Comparison of ENCODE assay signal across 17 cellular contexts in genomic region chr9:124478014-124478753, GRCh38. TPM values are rescaled to one million over a fixed set of nuclear protein-coding genes. Genes with fewer than 3 reads are reported as not detected.
DNase-seq lines count a peak whose midpoint lies in the region; ATAC-seq and TF ChIP-seq lines count a peak whose summit lies in the region.
"Had no signal": no experiment of that assay in that cellular context is flagged by ENCODE, and none has a peak within 500 bp of the region (broad histone marks: within the 10 kb centered on the region; RNA-seq: fewer than 3 reads in every experiment).

No MANE protein-coding gene starts in this region.

- peak overlapping the region; percentile 25 for H3K4me3 Mint-ChIP-seq in chondrocyte (ENCODE audit: unreplicated experiment)
- peak overlapping the region; percentile 52 for H3K4me3 Mint-ChIP-seq in mesothelial cell of epicardium
- H3K4me3 Mint-ChIP-seq: activated naive CD4-positive, alpha-beta T cell treated with anti-CD3 and anti-CD28 coated beads, Interleukin-2, amount 50 U/mL, for 24 hours; dendritic cell treated with granulocyte-macrophage colony-stimulating factor and Interleukin-4, amounts not matched to agents 40 ng/mL and 50 ng/mL, for 4 days; stimulated activated naive CD8-positive, alpha-beta T cell treated with anti-CD3 and anti-CD28 coated beads, Interleukin-15, amount 100 ng/mL, for 72 hours had no signal

- peaks cover 20% of the 10 kb centered on the region; the same call in 1 of the 2 replicates for H3K4me1 ChIP-seq in HUES48 (ENCODE audit: control insufficient read depth, insufficient read depth, low read length)
- H3K4me1 ChIP-seq: prostate gland had no signal

- H3K4me1 Mint-ChIP-seq in chondrocyte (ENCODE audit: low read depth): peaks cover 5% of the 10 kb centered on the region
- H3K4me1 Mint-ChIP-seq in mesothelial cell of epicardium: peaks cover 5% of the 10 kb centered on the region
- H3K4me1 Mint-ChIP-seq: activated naive CD4-positive, alpha-beta T cell treated with anti-CD3 and anti-CD28 coated beads, Interleukin-2, amount 50 U/mL, for 24 hours; CD8-positive, alpha-beta memory T cell; stimulated activated naive CD8-positive, alpha-beta T cell treated with anti-CD3 and anti-CD28 coated beads, Interleukin-15, amount 100 ng/mL, for 72 hours had no signal

- H3K9me3 Mint-ChIP-seq in chondrocyte (ENCODE audit: low read depth) (no peaks in the 10 kb centered on the region), mesothelial cell of epicardium (no peaks in the 10 kb centered on the region)
- H3K9me3 Mint-ChIP-seq: activated naive CD4-positive, alpha-beta T cell treated with anti-CD3 and anti-CD28 coated beads, Interleukin-2, amount 50 U/mL, for 24 hours; CD8-positive, alpha-beta memory T cell; dendritic cell treated with granulocyte-macrophage colony-stimulating factor and Interleukin-4, amounts not matched to agents 40 ng/mL and 50 ng/mL, for 4 days; IgD-negative memory B cell; stimulated activated naive CD8-positive, alpha-beta T cell treated with anti-CD3 and anti-CD28 coated beads, Interleukin-15, amount 100 ng/mL, for 72 hours had no signal

- no peaks in the 10 kb centered on the region for H3K36me3 ChIP-seq in HUES48 (ENCODE audit: control insufficient read depth, insufficient read depth, low read length)
- H3K36me3 ChIP-seq: prostate gland had no signal

- no peaks in the 10 kb centered on the region for H3K9me3 ChIP-seq in HUES48 (ENCODE audit: control insufficient read depth, insufficient read depth, low read length)
- H3K9me3 ChIP-seq: prostate gland had no signal

- peak overlapping the region; percentile 57; the same call in 1 of the 2 replicates for H3K4me3 ChIP-seq in HUES48 (ENCODE audit: low read depth, low read length)
- H3K4me3 ChIP-seq: prostate gland had no signal

- peaks cover 57% of the 10 kb centered on the region for H3K27me3 ChIP-seq in HUES48 (ENCODE audit: control insufficient read depth, insufficient read depth, low read length)

- H3K27ac Mint-ChIP-seq in chondrocyte (ENCODE audit: unreplicated experiment): peak overlapping the region; percentile 41
- no peak overlapping the region for H3K27ac Mint-ChIP-seq in mesothelial cell of epicardium
- H3K27ac Mint-ChIP-seq: activated naive CD4-positive, alpha-beta T cell treated with anti-CD3 and anti-CD28 coated beads, Interleukin-2, amount 50 U/mL, for 24 hours; CD8-positive, alpha-beta memory T cell; dendritic cell treated with granulocyte-macrophage colony-stimulating factor and Interleukin-4, amounts not matched to agents 40 ng/mL and 50 ng/mL, for 4 days; IgD-negative memory B cell; stimulated activated naive CD8-positive, alpha-beta T cell treated with anti-CD3 and anti-CD28 coated beads, Interleukin-15, amount 100 ng/mL, for 72 hours had no signal

- H3K9ac ChIP-seq in HUES48 (ENCODE audit: low read depth, low read length): no peak overlapping the region

- DNase-seq in COLO668 (lab: John Stamatoyannopoulos, UW; ENCODE audit: unreplicated experiment) (peak; percentile 70), chondrocyte (ENCODE audit: low spot score) (no peak), mesothelial cell of epicardium (ENCODE audit: low spot score in 2 of 2, unreplicated experiment in 2 of 2) (no peak), EL (no peak), MV-4-11 (lab: John Stamatoyannopoulos, UW) (no peak), iPS-NIHi7 (ENCODE audit: extremely low spot score) (no peak)
- DNase-seq: CD8-positive, alpha-beta memory T cell; NCI-H2081 treated with DMSO at 0.1 percent for 48 hours; stimulated activated naive CD8-positive, alpha-beta T cell treated with anti-CD3 and anti-CD28 coated beads, Interleukin-15, amount 100 ng/mL, for 72 hours had no signal

- H3K27me3 Mint-ChIP-seq in chondrocyte (ENCODE audit: low read depth): peaks cover 21% of the 10 kb centered on the region
- peaks cover 45% of the 10 kb centered on the region for H3K27me3 Mint-ChIP-seq in mesothelial cell of epicardium (ENCODE audit: low read depth)

- no peak overlapping the region for H3K27ac ChIP-seq in HUES48 (ENCODE audit: low read depth, low read length)
- H3K27ac ChIP-seq: prostate gland had no signal

- TF ChIP-seq CTCF in chondrocyte (IDR thresholded peaks at IDR 0.05) (no peak), mesothelial cell of epicardium (IDR thresholded peaks at IDR 0.05; ENCODE audit: unreplicated experiment) (no peak)

- H3K36me3 Mint-ChIP-seq in chondrocyte (ENCODE audit: low read depth) (no peaks in the 10 kb centered on the region), mesothelial cell of epicardium (no peaks in the 10 kb centered on the region)
- H3K36me3 Mint-ChIP-seq: activated naive CD4-positive, alpha-beta T cell treated with anti-CD3 and anti-CD28 coated beads, Interleukin-2, amount 50 U/mL, for 24 hours; CD8-positive, alpha-beta memory T cell; IgD-negative memory B cell had no signal

- no peak for ATAC-seq in GM19023 (IDR thresholded peaks at IDR 0.05; ENCODE audit: unreplicated experiment)
- ATAC-seq: stimulated activated naive CD8-positive, alpha-beta T cell treated with anti-CD3 and anti-CD28 coated beads, Interleukin-15, amount 100 ng/mL, for 72 hours had no signal

RNA-seq across cellular contexts. Expression of gene ADGRD2, which starts 27.9 kb away (rescaled TPM):
- not detected in 3 replicates for total RNA-seq in chondrocyte
- total RNA-seq in mesothelial cell of epicardium: 0.62 to 0.78 TPM (median 0.63 TPM) in 3 replicates
- total RNA-seq: CD8-positive, alpha-beta memory T cell; fibroblast of villous mesenchyme; liver had no signal

RNA-seq across cellular contexts. Expression of gene NR5A1, which starts 29.0 kb away (rescaled TPM):
- not detected in 3 replicates for total RNA-seq in chondrocyte
- total RNA-seq in mesothelial cell of epicardium: 0.25 TPM in 1 of 3 replicates, not detected in the others
- total RNA-seq: CD8-positive, alpha-beta memory T cell; fibroblast of villous mesenchyme; liver had no signal
